24 cellular contexts compared by ENCODE assay signal in the genomic region with DNA sequence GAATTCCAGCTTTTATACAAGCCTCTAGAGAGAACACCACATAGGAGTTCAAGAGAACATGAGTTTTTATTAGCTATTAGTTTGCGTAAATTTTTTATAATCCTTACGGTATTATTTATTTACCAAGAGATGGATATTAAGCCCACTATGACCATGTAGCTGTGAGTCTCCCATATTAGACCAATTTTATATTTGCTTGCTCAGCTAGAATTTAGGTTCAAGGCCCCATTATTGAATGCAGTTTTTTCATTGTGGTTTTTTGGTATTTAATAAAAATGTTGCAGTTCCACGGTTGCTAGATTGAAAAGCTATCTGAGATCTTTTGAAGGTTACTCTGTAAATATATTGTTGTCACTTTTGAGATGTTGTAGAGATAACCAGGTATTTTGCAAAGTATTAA. TPM values are rescaled to one million over a fixed set of nuclear protein-coding genes. Genes with fewer than 3 reads are reported as not detected.
A peak's percentile ranks its signal among the peaks of the same experiment; 100 is the strongest.
DNase-seq lines count a peak whose midpoint lies in the region; ATAC-seq and TF ChIP-seq lines count a peak whose summit lies in the region.
"Had no signal": no experiment of that assay in that cellular context is flagged by ENCODE, and none has a peak within 500 bp of the region (broad histone marks: within the 10 kb centered on the region; RNA-seq: fewer than 3 reads in every experiment).

No MANE protein-coding gene starts in this region.

- H3K36me3 Mint-ChIP-seq in CD4-positive, alpha-beta T cell (ENCODE audit: low read depth) = peaks cover 52% of the 10 kb centered on the region
- H3K36me3 Mint-ChIP-seq in mesothelial cell of epicardium = peaks cover 12% of the 10 kb centered on the region

- POLR2A ChIA-PET in CD4-positive, alpha-beta T cell (lab: Charles Lee) = interaction anchor here (1.3 kb wide), 1 partner anchor 108 kb away, joined by 3 read pairs; the partner anchor contains the start of gene FAM76A

- CTCF ChIA-PET in CD4-positive, alpha-beta T cell (lab: Charles Lee) = interaction anchor here (0.6 to 0.7 kb wide), 2 partner anchors 79 to 456 kb away, joined by 3 read pairs; no protein-coding TSS in a partner anchor

- no peak for TF ChIP-seq EP300 in upper lobe of left lung (IDR thresholded peaks at IDR 0.05)

- H3K4me1 ChIP-seq in GM23248 (ENCODE audit: insufficient read depth) (peaks cover 24% of the 10 kb centered on the region), upper lobe of left lung (peaks cover 14 to 21% (median 15%) of the 10 kb centered on the region in 4 donors)
- H3K4me1 ChIP-seq: BE2C had no signal

- peaks cover 4% of the 10 kb centered on the region; the same call in 1 of the 2 replicates for H4K20me1 ChIP-seq in GM23248 (ENCODE audit: insufficient read depth)

- H3K4me1 Mint-ChIP-seq in CD4-positive, alpha-beta T cell (ENCODE audit: low read depth) = peaks cover 50% of the 10 kb centered on the region
- peaks cover 15% of the 10 kb centered on the region for H3K4me1 Mint-ChIP-seq in mesothelial cell of epicardium

- no peak overlapping the region for H3K27ac ChIP-seq in CD4-positive, alpha-beta T cell (ENCODE audit: low read depth, low read length)
- H3K27ac ChIP-seq in GM23248 (peak overlapping the region; percentile 83), VCaP (peak overlapping the region; percentile 28), upper lobe of left lung (no peak overlapping the region)
- H3K27ac ChIP-seq: SJCRH30 had no signal

- no peaks in the 10 kb centered on the region for H3K27me3 Mint-ChIP-seq in CD4-positive, alpha-beta T cell
- H3K27me3 Mint-ChIP-seq in mesothelial cell of epicardium (ENCODE audit: low read depth) = no peaks in the 10 kb centered on the region

- DNase-seq in CD4-positive, alpha-beta T cell = no peak
- DNase-seq in GM23248 = no peak
- no peak for DNase-seq in mesothelial cell of epicardium (ENCODE audit: low spot score in 2 of 2, unreplicated experiment in 2 of 2)
- no peak for DNase-seq in mucosa of gallbladder (ENCODE audit: low spot score)
- DNase-seq in upper lobe of left lung = no peak
- DNase-seq: ACHN, BE2C, DMS153, Karpas-422, NCI-H1092 treated with DMSO at 0.1 percent for 48 hours, NCI-H1436, NCI-H187, NCI-H2081 treated with DMSO at 0.1 percent for 48 hours, NCI-H2171, NCI-H345, NCI-H510A treated with DMSO at 0.1 percent for 48 hours, NCI-H748 treated with DMSO at 0.1 percent for 48 hours, SJCRH30 had no signal

- intact Hi-C loops in CD4-positive, alpha-beta T cell (cut with DNase I, micrococcal nuclease) = no loop called here

- in situ Hi-C loops in GM23248 (cut with MboI) = no loop called here

- no peaks in the 10 kb centered on the region for H3K9me3 ChIP-seq in CD4-positive, alpha-beta T cell (ENCODE audit: control insufficient read depth, low read length)
- no peaks in the 10 kb centered on the region for H3K9me3 ChIP-seq in GM23248 (ENCODE audit: low read depth)
- no peaks in the 10 kb centered on the region for H3K9me3 ChIP-seq in upper lobe of left lung
- H3K9me3 ChIP-seq: BE2C, SJCRH30 had no signal

- peaks cover 78% of the 10 kb centered on the region for H3K79me2 ChIP-seq in GM23248 (ENCODE audit: insufficient read depth)

- no peak overlapping the region for H3K4me3 ChIP-seq in GM23248
- no peak overlapping the region for H3K4me3 ChIP-seq in upper lobe of left lung
- H3K4me3 ChIP-seq: SJCRH30 had no signal

- H3K9me3 Mint-ChIP-seq in CD4-positive, alpha-beta T cell = no peaks in the 10 kb centered on the region
- H3K9me3 Mint-ChIP-seq in mesothelial cell of epicardium = no peaks in the 10 kb centered on the region

- WGBS in GM23248 (ENCODE audit: low coverage in 1 of 2, low lambda C conversion rate in 2 of 2, missing lambda C conversion rate in 2 of 2), 2 experiments = 68 to 70% methylated on average over 3 of the region's 3 CpGs
- WGBS in upper lobe of left lung, 2 donors = 91 to 92% methylated on average over 3 of the region's 3 CpGs

- no peak overlapping the region for H2AFZ ChIP-seq in GM23248

- H3K9ac ChIP-seq in GM23248 = peak overlapping the region; percentile 54

- H3K4me3 Mint-ChIP-seq in CD4-positive, alpha-beta T cell = peak overlapping the region; percentile 38
- no peak overlapping the region for H3K4me3 Mint-ChIP-seq in mesothelial cell of epicardium
- H3K4me3 Mint-ChIP-seq: CD14-positive monocyte had no signal

- H3K27ac Mint-ChIP-seq in CD4-positive, alpha-beta T cell = no peak overlapping the region
- peak overlapping the region; percentile 25 for H3K27ac Mint-ChIP-seq in mesothelial cell of epicardium
- H3K27ac Mint-ChIP-seq: CD14-positive monocyte had no signal

- TF ChIP-seq CTCF in CD4-positive, alpha-beta T cell (IDR thresholded peaks at IDR 0.05) = no peak
- TF ChIP-seq CTCF in VCaP (conservative IDR thresholded peaks at IDR 0.05) (no peak), mesothelial cell of epicardium (IDR thresholded peaks at IDR 0.05; ENCODE audit: unreplicated experiment) (no peak), upper lobe of left lung (IDR thresholded peaks at IDR 0.05) (no peak)

- peaks cover 34% of the 10 kb centered on the region for H3F3A ChIP-seq in GM23248 (ENCODE audit: insufficient read depth)

- peaks cover 18% of the 10 kb centered on the region for H3K36me3 ChIP-seq in GM23248 (ENCODE audit: low read depth)
- peaks cover 0 to 25% (median 10%) of the 10 kb centered on the region in 4 donors for H3K36me3 ChIP-seq in upper lobe of left lung

- peak overlapping the region; percentile 96 for H3K4me2 ChIP-seq in GM23248 (ENCODE audit: unreplicated experiment)

- H3K27me3 ChIP-seq in CD4-positive, alpha-beta T cell (ENCODE audit: control insufficient read depth, insufficient read depth, low read length) = no peaks in the 10 kb centered on the region
- H3K27me3 ChIP-seq in GM23248 (replicated peaks; ENCODE audit: insufficient read depth) (no peaks in the 10 kb centered on the region), upper lobe of left lung (no peaks in the 10 kb centered on the region)
- H3K27me3 ChIP-seq: BE2C, SJCRH30 had no signal

- H3K9me2 ChIP-seq in GM23248 (ENCODE audit: insufficient read depth) = no peaks in the 10 kb centered on the region

- no peak for ATAC-seq in CD4-positive, alpha-beta T cell (ENCODE audit: poor library complexity)
- no peak for ATAC-seq in HG03432 (IDR thresholded peaks at IDR 0.05; ENCODE audit: unreplicated experiment)
- no peak for ATAC-seq in upper lobe of left lung (ENCODE audit: low FRiP score in 2 of 2)
- ATAC-seq in GM19455 (IDR thresholded peaks at IDR 0.05; ENCODE audit: unreplicated experiment) = no peak
- ATAC-seq: PC-3, Right ventricle myocardium inferior had no signal

- no peak for TF ChIP-seq POLR2A in upper lobe of left lung (IDR thresholded peaks at IDR 0.05)

RNA-seq across cellular contexts. Expression of gene PPP1R8, which starts 2.9 kb away (rescaled TPM):
- 10 to 100 TPM; 14.8 to 15.7 TPM for total RNA-seq in CD4-positive, alpha-beta T cell
- 36.4 and 48.3 TPM in 2 replicates for total RNA-seq in GM23248 (2014; rRNA removed; shearing (Covaris generic))
- polyA plus RNA-seq in GM23248 (2016; fragmentation: Nextera tagmentation; extraction: Ambion mirVana) = 7.4 and 7.7 TPM in 2 replicates
- 42.9 to 45.7 TPM (median 43.5 TPM) in 3 replicates for total RNA-seq in mesothelial cell of epicardium
- 36.5 TPM for total RNA-seq in mucosa of gallbladder
- 10 to 100 TPM; 12.7 to 36.0 (median 29.9) TPM for total RNA-seq in upper lobe of left lung

RNA-seq across cellular contexts. Expression of gene THEMIS2, which starts 38.9 kb away (rescaled TPM):
- total RNA-seq in CD4-positive, alpha-beta T cell = 10 to 100 TPM; 20.2 to 21.6 TPM
- 3.3 and 4.4 TPM in 2 replicates for total RNA-seq in GM23248 (2014; rRNA removed; shearing (Covaris generic))
- 4.5 and 4.7 TPM in 2 replicates for polyA plus RNA-seq in GM23248 (2016; fragmentation: Nextera tagmentation; extraction: Ambion mirVana)
- total RNA-seq in mesothelial cell of epicardium (0.63 to 0.97 TPM (median 0.86 TPM) in 3 replicates), mucosa of gallbladder (18.3 TPM), upper lobe of left lung (100 to 1,000 TPM in 5 of 6 donors, 10 to 100 TPM in 1; 59.5 to 216 (median 130) TPM)

Comparison
In these comparisons a context has a peak if more than half of its experiments do, and no peak if none do; other contexts are left out.
1. H3K27ac ChIP-seq: peak in GM23248 (single experiment) and VCaP (single experiment); none in CD4-positive, alpha-beta T cell (single experiment) and upper lobe of left lung (0 of 4).